ENCODE assay signal across 8 cellular contexts in genomic region chr9:128635266-128636023, GRCh38. TPM values are rescaled to one million over a fixed set of nuclear protein-coding genes. Genes with fewer than 3 reads are reported as not detected.
DNase-seq lines count a peak whose midpoint lies in the region; ATAC-seq and TF ChIP-seq lines count a peak whose summit lies in the region.

No MANE protein-coding gene starts in this region.

- H3K27ac Mint-ChIP-seq in nephron = peak overlapping the region in 1 of 3 experiments; percentile 71

- WGBS in esophagus squamous epithelium, 2 donors = 37 to 50% methylated on average over 1 to 4 of the region's 20 CpGs

- RAD21 ChIA-PET in HCT116 (lab: Charles Lee; ENCODE audit: low non-redundant PET in 1 of 2, low total read pairs in 2 of 2, uncharacterized antibody in 2 of 2, unreplicated experiment in 2 of 2) = interaction anchor here (1.2 to 1.4 kb wide), 2 partner anchors 197 kb away, joined by 3 to 5 read pairs; no protein-coding TSS in a partner anchor

- H3K36me3 Mint-ChIP-seq in nephron (ENCODE audit: low read depth) = peaks cover 39% of the 10 kb centered on the region

- no peaks in the 10 kb centered on the region for H3K27me3 Mint-ChIP-seq in nephron (ENCODE audit: low read depth)

- H2AFZ ChIP-seq in HCT116 (ENCODE audit: low read depth, low read length, poor library complexity, severe bottlenecking) = no peak overlapping the region

- peak overlapping the region; percentile 93 for H3K4me2 ChIP-seq in HCT116 (ENCODE audit: low read length)

- H3K9ac ChIP-seq in HCT116 (ENCODE audit: low read length) = peak overlapping the region; percentile 80

- H3K9me3 Mint-ChIP-seq in nephron = no peaks in the 10 kb centered on the region

- TF ChIP-seq CTCF in HCT116 (IDR thresholded peaks at IDR 0.05 in 2 of 3, conservative IDR thresholded peaks at IDR 0.05 in 1 of 3; ENCODE audit: borderline replicate concordance in 1 of 3, insufficient read depth in 1 of 3, low read depth in 2 of 3, low read length in 2 of 3) (peak in 2 of 3 experiments; percentile 85 to 95; a peak in 4 of 6 replicates), esophagus squamous epithelium (IDR thresholded peaks at IDR 0.05) (peak; percentile 52 to 87 (median 78)), nephron (IDR thresholded peaks at IDR 0.05; ENCODE audit: unreplicated experiment in 3 of 3) (peak; percentile 58 to 62 (median 58))

- peak; percentile 97 for DNase-seq in ACHN
- peak; percentile 94 for DNase-seq in HCT116 (ENCODE audit: low read depth, low spot score)
- DNase-seq in RPMI8226 = peak; percentile 2
- no peak for DNase-seq in esophagus squamous epithelium (lab: John Stamatoyannopoulos, UW)

- in situ Hi-C loops in ACHN (cut with HindIII; ENCODE audit: low pct_ligation_motif_present, low pct_unique_long_range_greater_than_20kb, low sequenced_read_pairs) = no loop called here

- intact Hi-C loops in HCT116 (cut with micrococcal nuclease) (loop anchor here (1.0 to 5.0 kb wide), 4 partner anchors 9 to 338 kb away; partner anchors contain the start of genes KYAT1, LRRC8A and PKN3), esophagus squamous epithelium (cut with DNase I) (no loop called here)

- no peaks in the 10 kb centered on the region for H3K27me3 ChIP-seq in HCT116 (ENCODE audit: insufficient read depth, low read length)
- no peaks in the 10 kb centered on the region for H3K27me3 ChIP-seq in esophagus squamous epithelium

- no peaks in the 10 kb centered on the region for H4K20me1 ChIP-seq in HCT116 (ENCODE audit: insufficient read depth)

- no peaks in the 10 kb centered on the region for H3K4me1 Mint-ChIP-seq in nephron

- no TSS peak for BruUV-seq in HCT116 (replicated peaks; lab: Mats Ljungman, UMichigan)

- CTCF ChIA-PET in HCT116 (lab: Charles Lee) = interaction anchor here (0.6 to 2.0 kb wide), 24 partner anchors 9 to 496 kb away, joined by 3 to 14 read pairs (median 4); partner anchors contain the start of genes CERCAM, ENDOG, SET and ZDHHC12

- POLR2A ChIA-PET in HCT116 (lab: Charles Lee) = interaction anchor here (0.9 to 1.7 kb wide), 8 partner anchors 9 to 400 kb away, joined by 3 to 11 read pairs (median 4); partner anchors contain the start of genes DYNC2I2 and MIGA2

- H3K4me3 Mint-ChIP-seq in nephron = no peak overlapping the region

- H3K27ac ChIP-seq in HCT116 (ENCODE audit: low read depth, low read length) (peak overlapping the region; percentile 99), esophagus squamous epithelium (peak overlapping the region; percentile 83 to 95 (median 88))

- no peaks in the 10 kb centered on the region for H3K9me2 ChIP-seq in HCT116 (ENCODE audit: insufficient read depth)

- H3K36me3 ChIP-seq in HCT116 (ENCODE audit: control insufficient read depth in 1 of 2, insufficient read depth in 2 of 2, low read length in 2 of 2) = peaks cover 13 to 44% of the 10 kb centered on the region in 2 experiments
- H3K36me3 ChIP-seq in esophagus squamous epithelium = peaks cover 29 to 78% (median 32%) of the 10 kb centered on the region in 3 donors

- H3K4me3 ChIP-seq in HCT116 (replicated peaks in 1 of 2; ENCODE audit: low read depth in 1 of 2, low read length in 2 of 2) (peak overlapping the region; percentile 35 to 53), esophagus squamous epithelium (peak overlapping the region in 3 of 4 donors; percentile 9 to 44 (median 24))

- H3K9me3 ChIP-seq in HCT116 (ENCODE audit: control insufficient read depth in 1 of 2, insufficient read depth in 1 of 2, low read depth in 1 of 2, low read length in 2 of 2) (no peaks in the 10 kb centered on the region), esophagus squamous epithelium (no peaks in the 10 kb centered on the region)

- TF ChIP-seq RAD21 in HCT116 (IDR thresholded peaks at IDR 0.05; ENCODE audit: low read depth) = no peak

- peaks cover 36% of the 10 kb centered on the region for H3K79me2 ChIP-seq in HCT116 (ENCODE audit: insufficient read depth, low read length)

- peaks cover 28 to 46% of the 10 kb centered on the region in 2 experiments for H3K4me1 ChIP-seq in HCT116 (ENCODE audit: control insufficient read depth in 1 of 2, insufficient read depth in 2 of 2, low read length in 2 of 2)
- peaks cover 20 to 40% (median 24%) of the 10 kb centered on the region in 3 donors for H3K4me1 ChIP-seq in esophagus squamous epithelium

- TF ChIP-seq POLR2A in HCT116 (IDR thresholded peaks at IDR 0.05; ENCODE audit: borderline replicate concordance, extremely low read depth, insufficient read depth, insufficient read length) (no peak), esophagus squamous epithelium (IDR thresholded peaks at IDR 0.05) (no peak)

- ATAC-seq in HCT116 = peak; percentile 90
- no peak for ATAC-seq in HG02938 (IDR thresholded peaks at IDR 0.05; ENCODE audit: unreplicated experiment)
- ATAC-seq in GM21825 (IDR thresholded peaks at IDR 0.05; ENCODE audit: unreplicated experiment) = no peak
- ATAC-seq in HG02970 (IDR thresholded peaks at IDR 0.05; ENCODE audit: low FRiP score, unreplicated experiment) = no peak

TF ChIP-seq in HCT116, 20 proteins besides CTCF, POLR2A, EP300 and RAD21:
- TF ChIP-seq ELF1 (IDR thresholded peaks at IDR 0.05; ENCODE audit: borderline replicate concordance, low read depth) (no peak), ZFX (IDR thresholded peaks at IDR 0.05) (no peak), CEBPB (IDR thresholded peaks at IDR 0.05; ENCODE audit: low read depth) (no peak), CBX3 (IDR thresholded peaks at IDR 0.05; ENCODE audit: low read depth) (no peak), TCF7L2 (IDR thresholded peaks at IDR 0.05; ENCODE audit: borderline replicate concordance, extremely low read depth, insufficient read depth, insufficient read length) (no peak), YY1 (IDR thresholded peaks at IDR 0.05; ENCODE audit: extremely low read depth, insufficient replicate concordance, low read depth, low read length) (peak; percentile 77), ZBTB33 (IDR thresholded peaks at IDR 0.05; ENCODE audit: extremely low read depth, insufficient replicate concordance, low read length) (no peak), POLR2AphosphoS5 (IDR thresholded peaks at IDR 0.05; ENCODE audit: low read depth, low read length) (peak; percentile 62)

RNA-seq across cellular contexts. Expression of gene DYNC2I2, which starts 21.2 kb away (rescaled TPM):
- total RNA-seq in HCT116 (2021; ENCODE audit: unreplicated experiment) = 155 TPM
- polyA plus RNA-seq in HCT116 (2012) = 150 and 152 TPM in 2 replicates
- total RNA-seq in esophagus squamous epithelium = 10 to 100 TPM; 39.7 to 65.9 (median 54.4) TPM

RNA-seq across cellular contexts. Expression of gene SET, which starts 53.6 kb away (rescaled TPM):
- total RNA-seq in HCT116 (2021; ENCODE audit: unreplicated experiment) = 595 TPM
- polyA plus RNA-seq in HCT116 (2012) = 271 and 320 TPM in 2 replicates
- 100 to 1,000 TPM in 3 of 4 donors, 10 to 100 TPM in 1; 83.5 to 253 (median 215) TPM for total RNA-seq in esophagus squamous epithelium
